12 cellular contexts compared by ENCODE assay signal in genomic region chr1:209368864-209369598, GRCh38.
DNase-seq lines count a peak whose midpoint lies in the region; ATAC-seq and TF ChIP-seq lines count a peak whose summit lies in the region.
"Had no signal": no experiment of that assay in that cellular context is flagged by ENCODE, and none has a peak within 500 bp of the region (broad histone marks: within the 10 kb centered on the region; RNA-seq: fewer than 3 reads in every experiment).

No MANE protein-coding gene starts in this region.

- no peak overlapping the region for H2BK120ac ChIP-seq in mesenchymal stem cell (ENCODE audit: low read depth, low read length)

- no peak overlapping the region for H3K23ac ChIP-seq in mesenchymal stem cell (ENCODE audit: low read length in 2 of 2)

- H3K18ac ChIP-seq in mesenchymal stem cell (ENCODE audit: low read depth in 1 of 2, low read length in 2 of 2) = no peak overlapping the region

- no peak overlapping the region for H3K4me2 ChIP-seq in mesenchymal stem cell (ENCODE audit: low read length, poor library complexity, severe bottlenecking)

- no peak overlapping the region for H4K8ac ChIP-seq in mesenchymal stem cell (ENCODE audit: low read length)

- no peak for TF ChIP-seq CTCF in AG04449 (IDR thresholded peaks at IDR 0.05; ENCODE audit: insufficient read depth, low read length, missing control alignments)

- H3K4me1 ChIP-seq in mesenchymal stem cell (ENCODE audit: control insufficient read depth, insufficient read depth, low read depth, low read length) = peaks cover 7% of the 10 kb centered on the region

- H2BK5ac ChIP-seq in mesenchymal stem cell (ENCODE audit: low read depth, low read length, poor library complexity, severe bottlenecking) = no peak overlapping the region

- no peak overlapping the region for H3K4ac ChIP-seq in mesenchymal stem cell (ENCODE audit: low read depth in 1 of 2, low read length in 2 of 2)

- CTCF ChIA-PET in AG04449 (lab: Yijun Ruan, JAX) = interaction anchor here (1.4 to 13.9 kb wide), 3 partner anchors 11 to 144 kb away, joined by 4 to 162 read pairs (median 6); no protein-coding TSS in a partner anchor

- no peak overlapping the region for H3K4me3 ChIP-seq in AG04449 (ENCODE audit: low read depth, low read length)
- peak overlapping the region in 1 of 2 experiments; percentile 47 for H3K4me3 ChIP-seq in mesenchymal stem cell (ENCODE audit: insufficient read depth in 1 of 2, low read depth in 1 of 2, low read length in 2 of 2)

- no peak overlapping the region for H2BK15ac ChIP-seq in mesenchymal stem cell (ENCODE audit: low read depth, poor library complexity, severe bottlenecking)

- no peak overlapping the region for H2AK5ac ChIP-seq in mesenchymal stem cell (ENCODE audit: low read length, severe bottlenecking)

- no peak overlapping the region for H2BK12ac ChIP-seq in mesenchymal stem cell (ENCODE audit: low read length in 2 of 2)

- H4K91ac ChIP-seq in mesenchymal stem cell (ENCODE audit: low read length) = no peak overlapping the region

- no peaks in the 10 kb centered on the region for H3K27me3 ChIP-seq in mesenchymal stem cell (ENCODE audit: control insufficient read depth in 1 of 2, insufficient read depth in 1 of 2, low read length in 2 of 2)

- H3K9ac ChIP-seq in mesenchymal stem cell (ENCODE audit: low read length) = peak overlapping the region; percentile 6

- no peaks in the 10 kb centered on the region for H3K9me3 ChIP-seq in mesenchymal stem cell (ENCODE audit: control insufficient read depth, low read length)

- 88% methylated on average over 8 of the region's 8 CpGs for WGBS in mesenchymal stem cell

- POLR2A ChIA-PET in AG04449 (lab: Yijun Ruan, JAX) = no interaction called here

- H3K27ac ChIP-seq in mesenchymal stem cell (ENCODE audit: low read length, poor library complexity, severe bottlenecking) = no peak overlapping the region

- no peak overlapping the region for H3K14ac ChIP-seq in mesenchymal stem cell (ENCODE audit: low read length in 2 of 2)

- no peak for ATAC-seq in GM21528 (IDR thresholded peaks at IDR 0.05; ENCODE audit: low FRiP score, unreplicated experiment)
- ATAC-seq in GM19467 (IDR thresholded peaks at IDR 0.05; ENCODE audit: unreplicated experiment) = no peak
- no peak for ATAC-seq in HG03378 (IDR thresholded peaks at IDR 0.05; ENCODE audit: unreplicated experiment)
- ATAC-seq: activated T-helper 17 cell treated with anti-CD3 and anti-CD28 coated beads, Interleukin-2, amount 50 U/mL, for 72 hours had no signal

- H3K79me1 ChIP-seq in mesenchymal stem cell (replicated peaks; ENCODE audit: low read length, poor library complexity, severe bottlenecking) = no peaks in the 10 kb centered on the region

- DNase-seq in AG04449 (ENCODE audit: low read depth, low spot score) = peak; percentile 90
- peak; percentile 91 for DNase-seq in NCI-H1694 (lab: John Stamatoyannopoulos, UW)
- peak; percentile 76 for DNase-seq in dedifferentiated amniotic fluid mesenchymal stem cell (ENCODE audit: extremely low spot score)
- no peak for DNase-seq in mesenchymal stem cell
- DNase-seq in NCI-H1092 (lab: John Stamatoyannopoulos, UW) = no peak
- DNase-seq: CD4-positive, CD25-positive, alpha-beta regulatory T cell; H7; NCI-H2227 treated with DMSO at 0.1 percent for 48 hours had no signal

- H3K36me3 ChIP-seq in mesenchymal stem cell (ENCODE audit: control insufficient read depth in 1 of 2, insufficient read depth in 2 of 2, low read depth in 1 of 2, low read length in 2 of 2) = no peaks in the 10 kb centered on the region

- H2AFZ ChIP-seq in mesenchymal stem cell (ENCODE audit: low read depth, low read length) = no peak overlapping the region

Comparison
In these comparisons a context has a peak if more than half of its experiments do, and no peak if none do; other contexts are left out.
1. DNase-seq: peak in AG04449 (single experiment), NCI-H1694 (single experiment) and dedifferentiated amniotic fluid mesenchymal stem cell (single experiment); none in mesenchymal stem cell (single experiment) and NCI-H1092 (single experiment).